Comparison of ENCODE assay signal across 8 cellular contexts in genomic region chr2:109331864-109332848, GRCh38.
DNase-seq lines count a peak whose midpoint lies in the region; ATAC-seq, FAIRE-seq and TF ChIP-seq lines count a peak whose summit lies in the region.

No MANE protein-coding gene starts in this region.

- ATAC-seq in HG02943 (IDR thresholded peaks at IDR 0.05; ENCODE audit: low read depth, unreplicated experiment), result peak; percentile 48

- DNase-seq in GM12892 (ENCODE audit: insufficient read length), result no peak
- DNase-seq in RKO (ENCODE audit: low spot score), result peak; percentile 84
- DNase-seq in breast epithelium (ENCODE audit: low spot score in 2 of 2), result peak; percentile 66 to 83
- peak; percentile 88 for DNase-seq in kidney tubule cell (ENCODE audit: low spot score)
- DNase-seq in activated CD8-positive, alpha-beta memory T cell treated with anti-CD3 and anti-CD28 coated beads, Interleukin-2, amount 50 U/mL, for 48 hours, result no peak
- DNase-seq in NCI-H146 (lab: John Stamatoyannopoulos, UW), result no peak

- no peaks in the 10 kb centered on the region for H3K9me3 ChIP-seq in breast epithelium
- no peaks in the 10 kb centered on the region for H3K9me3 ChIP-seq in stomach smooth muscle (ENCODE audit: control insufficient read depth in 2 of 2, low read length in 2 of 2)

- H3K4me3 ChIP-seq in breast epithelium (peak overlapping the region; percentile 6 to 44 (median 19)), stomach smooth muscle (ENCODE audit: low read length in 2 of 2) (peak overlapping the region; percentile 6 to 44)

- no peak for TF ChIP-seq CTCF in breast epithelium (IDR thresholded peaks at IDR 0.05)

- intact Hi-C loops in breast epithelium (cut with DNase I; ENCODE audit: low total_unique reads), result no loop called here

- peak overlapping the region; percentile 2 to 47 for H3K9ac ChIP-seq in stomach smooth muscle (ENCODE audit: low read length in 2 of 2)

- FAIRE-seq in GM12892 (lab: Jason Lieb, UNC), result peak; percentile 14

- H3K27me3 ChIP-seq in breast epithelium (no peaks in the 10 kb centered on the region), stomach smooth muscle (ENCODE audit: control insufficient read depth in 1 of 2, insufficient read depth in 2 of 2, low read length in 2 of 2) (no peaks in the 10 kb centered on the region)

- H3K27ac ChIP-seq in breast epithelium, result no peak overlapping the region
- H3K27ac ChIP-seq in stomach smooth muscle (ENCODE audit: low read length), result no peak overlapping the region

- no peaks in the 10 kb centered on the region for H3K36me3 ChIP-seq in breast epithelium
- no peaks in the 10 kb centered on the region for H3K36me3 ChIP-seq in stomach smooth muscle (ENCODE audit: control insufficient read depth in 2 of 2, insufficient read depth in 2 of 2, low read length in 2 of 2)

- TF ChIP-seq POLR2A in GM12892 (IDR thresholded peaks at IDR 0.05; ENCODE audit: low read depth, low read length) (no peak), breast epithelium (IDR thresholded peaks at IDR 0.05) (no peak)

- H3K4me1 ChIP-seq in breast epithelium (peaks cover 8 to 10% of the 10 kb centered on the region in 2 donors), stomach smooth muscle (ENCODE audit: control insufficient read depth, insufficient read depth, low read length) (peaks cover 12% of the 10 kb centered on the region)

Comparison
In these comparisons a context has a peak if more than half of its experiments do, and no peak if none do; other contexts are left out.
1. DNase-seq: peak in RKO (single experiment), breast epithelium (2 of 2) and kidney tubule cell (single experiment); none in GM12892 (single experiment), activated CD8-positive, alpha-beta memory T cell treated with anti-CD3 and anti-CD28 coated beads, Interleukin-2, amount 50 U/mL, for 48 hours (single experiment) and NCI-H146 (single experiment).